19 cellular contexts compared by ENCODE assay signal in the genomic region with DNA sequence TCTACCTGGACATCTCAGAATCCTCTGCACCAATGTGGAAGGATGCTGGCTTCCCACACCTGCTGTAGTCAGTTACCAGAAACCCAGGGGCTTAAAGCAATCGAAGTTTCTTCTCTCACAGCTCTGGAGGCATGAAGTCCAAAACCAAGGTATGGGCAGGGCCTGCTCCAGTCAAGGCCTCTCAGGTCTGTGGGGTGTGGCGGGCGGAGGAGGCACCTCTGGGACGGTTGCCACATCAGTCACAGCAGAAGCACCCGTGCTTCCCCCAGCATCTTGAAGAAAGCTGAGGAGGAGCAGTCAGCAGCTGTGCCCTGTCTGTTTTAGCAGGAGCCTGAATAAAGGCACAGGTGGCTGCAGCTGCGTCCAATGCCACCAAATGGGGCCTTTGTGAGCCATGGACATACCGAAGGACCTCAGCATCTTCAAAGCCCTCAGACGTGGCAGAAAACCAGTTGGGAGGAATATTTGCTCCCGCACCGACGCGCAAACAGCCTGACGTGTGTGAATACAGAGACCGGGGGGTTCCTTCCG.
"Had no signal": no experiment of that assay in that cellular context is flagged by ENCODE, and none has a peak within 500 bp of the region (broad histone marks: within the 10 kb centered on the region; RNA-seq: fewer than 3 reads in every experiment).

No MANE protein-coding gene starts in this region.

- H3K9me3 ChIP-seq: ascending aorta, lower lobe of right lung, pancreas, psoas muscle, right atrium auricular region, tibial artery had no signal

- DNase-seq: activated CD4-positive, alpha-beta T cell treated with anti-CD3 and anti-CD28 coated beads for 1 hour; activated CD4-positive, alpha-beta T cell treated with anti-CD3 and anti-CD28 coated beads, Interleukin-2, amount 50 U/mL, for 1 hour; activated CD8-positive, alpha-beta T cell treated with anti-CD3 and anti-CD28 coated beads, Interleukin-2, amount 10 ng/mL, durations not matched to agents 7 days and 5 days; caudate nucleus; effector memory CD4-positive, alpha-beta T cell; heart left ventricle; islet precursor cell; left cardiac atrium; lower lobe of right lung; naive thymus-derived CD8-positive, alpha-beta T cell; pancreas; psoas muscle; stimulated activated naive CD8-positive, alpha-beta T cell treated with anti-CD3 and anti-CD28 coated beads, Interleukin-15, amount 100 ng/mL, for 72 hours; T-cell; tibial artery had no signal

- H3K36me3 ChIP-seq: ascending aorta, brain microvascular endothelial cell, gastroesophageal sphincter, heart left ventricle, lower lobe of right lung, pancreas, right atrium auricular region, tibial artery had no signal

- H3K4me3 ChIP-seq: ascending aorta, gastroesophageal sphincter, heart left ventricle, lower lobe of right lung, pancreas, psoas muscle, right atrium auricular region, tibial artery had no signal

- H3K4me1 ChIP-seq: ascending aorta, gastroesophageal sphincter, heart left ventricle, lower lobe of right lung, pancreas, psoas muscle, right atrium auricular region, tibial artery had no signal

- H3K27me3 ChIP-seq: ascending aorta, heart left ventricle, pancreas, right atrium auricular region had no signal

- H3K27ac ChIP-seq: ascending aorta, brain microvascular endothelial cell, gastroesophageal sphincter, heart left ventricle, lower lobe of right lung, pancreas, psoas muscle, right atrium auricular region, tibial artery had no signal
